8 cellular contexts compared by ENCODE assay signal in genomic region chr10:68231916-68232315, GRCh38. TPM values are rescaled to one million over a fixed set of nuclear protein-coding genes. Genes with fewer than 3 reads are reported as not detected.
DNase-seq lines count a peak whose midpoint lies in the region; ATAC-seq, FAIRE-seq and TF ChIP-seq lines count a peak whose summit lies in the region.

TSS of gene ATOH7 (minus strand) at chr10:68232113. CDS start at chr10:68231677, 436 bp downstream.

- peak within 1 kb of the TSS; percentile 71 for H3K4me3 Mint-ChIP-seq in activated naive CD8-positive, alpha-beta T cell treated with anti-CD3 and anti-CD28 coated beads, Interleukin-2, amount 50 U/mL, for 24 hours

- H3K27me3 Mint-ChIP-seq in activated naive CD8-positive, alpha-beta T cell treated with anti-CD3 and anti-CD28 coated beads, Interleukin-2, amount 50 U/mL, for 24 hours, result peaks cover 48% of the 10 kb centered on the region

- no peaks in the 10 kb centered on the region for H3K9me3 Mint-ChIP-seq in activated naive CD8-positive, alpha-beta T cell treated with anti-CD3 and anti-CD28 coated beads, Interleukin-2, amount 50 U/mL, for 24 hours

- no peak for TF ChIP-seq CTCF in kidney (IDR thresholded peaks at IDR 0.05; ENCODE audit: borderline replicate concordance, extremely low read depth, insufficient read depth)

- H3K4me1 ChIP-seq in kidney (ENCODE audit: control insufficient read depth in 1 of 2, insufficient read depth in 1 of 2, low read depth in 1 of 2, low read length in 2 of 2) (peaks cover 0 to 3% of the 10 kb centered on the region in 2 donors), stomach smooth muscle (ENCODE audit: control insufficient read depth, insufficient read depth, low read length) (peaks cover 8% of the 10 kb centered on the region)

- H3K9ac ChIP-seq in kidney (ENCODE audit: low read length in 2 of 2) (peak within 1 kb of the TSS; percentile 8 to 85), stomach smooth muscle (ENCODE audit: low read length in 2 of 2) (peak within 1 kb of the TSS; percentile 65 to 84)

- H3K4me1 Mint-ChIP-seq in activated naive CD8-positive, alpha-beta T cell treated with anti-CD3 and anti-CD28 coated beads, Interleukin-2, amount 50 U/mL, for 24 hours, result peaks cover 8% of the 10 kb centered on the region

- H3K27ac Mint-ChIP-seq in activated naive CD8-positive, alpha-beta T cell treated with anti-CD3 and anti-CD28 coated beads, Interleukin-2, amount 50 U/mL, for 24 hours, result no peak within 1 kb of the TSS

- H3K36me3 Mint-ChIP-seq in activated naive CD8-positive, alpha-beta T cell treated with anti-CD3 and anti-CD28 coated beads, Interleukin-2, amount 50 U/mL, for 24 hours (ENCODE audit: low read depth), result no peaks in the 10 kb centered on the region

- peak within 1 kb of the TSS; percentile 66 to 80 for H3K4me3 ChIP-seq in kidney (ENCODE audit: low read length in 2 of 2)
- peak within 1 kb of the TSS; percentile 83 to 87 for H3K4me3 ChIP-seq in stomach smooth muscle (ENCODE audit: low read length in 2 of 2)

- ATAC-seq in activated naive CD8-positive, alpha-beta T cell treated with anti-CD3 and anti-CD28 coated beads, Interleukin-2, amount 50 U/mL, for 24 hours, result no peak

- DNase-seq in NCI-H748 (lab: John Stamatoyannopoulos, UW; ENCODE audit: unreplicated experiment), result peak; percentile 39
- no peak for DNase-seq in NCI-H748 treated with DMSO at 0.1 percent for 48 hours (lab: John Stamatoyannopoulos, UW)
- DNase-seq in activated naive CD8-positive, alpha-beta T cell treated with anti-CD3 and anti-CD28 coated beads, Interleukin-2, amount 50 U/mL, for 24 hours, result no peak
- no peak for DNase-seq in kidney
- no peak for DNase-seq in NCI-H345 treated with DMSO at 0.1 percent for 48 hours (lab: John Stamatoyannopoulos, UW; ENCODE audit: unreplicated experiment)
- DNase-seq in MV-4-11 (lab: John Stamatoyannopoulos, UW), result no peak
- DNase-seq in stimulated activated CD4-positive, alpha-beta T cell treated with anti-CD3 and anti-CD28 coated beads, Interleukin-4, amount 100 ng/mL, for 1 hour, result no peak

- no peaks in the 10 kb centered on the region for H3K27me3 ChIP-seq in stomach smooth muscle (ENCODE audit: control insufficient read depth in 1 of 2, insufficient read depth in 2 of 2, low read length in 2 of 2)

- FAIRE-seq in kidney (lab: Jason Lieb, UNC), result no peak

- no peaks in the 10 kb centered on the region for H3K9me3 ChIP-seq in kidney (ENCODE audit: control insufficient read depth in 1 of 2, low read length in 2 of 2)
- no peaks in the 10 kb centered on the region for H3K9me3 ChIP-seq in stomach smooth muscle (ENCODE audit: control insufficient read depth in 2 of 2, low read length in 2 of 2)

- intact Hi-C loops in kidney (cut with DNase I), result no loop called here

- H3K27ac ChIP-seq in kidney (ENCODE audit: low read depth in 2 of 2, low read length in 2 of 2) (peak within 1 kb of the TSS in 1 of 2 donors; percentile 40), stomach smooth muscle (ENCODE audit: low read length) (peak within 1 kb of the TSS; percentile 64)

- no peaks in the 10 kb centered on the region for H3K36me3 ChIP-seq in kidney (ENCODE audit: control insufficient read depth in 1 of 2, insufficient read depth in 2 of 2, low read length in 2 of 2)
- no peaks in the 10 kb centered on the region for H3K36me3 ChIP-seq in stomach smooth muscle (ENCODE audit: control insufficient read depth in 2 of 2, insufficient read depth in 2 of 2, low read length in 2 of 2)

RNA-seq across cellular contexts. Expression of gene ATOH7, which starts in this region (rescaled TPM):
- 0.16 TPM for total RNA-seq in kidney
- polyA plus RNA-seq in kidney (ENCODE audit: insufficient read depth, low read depth, low replicate concordance), result 0.45 TPM
